Comparison of ENCODE assay signal across 1 cellular context in genomic region chr3:106097817-106098410, GRCh38.
TF ChIP-seq lines count a peak whose summit lies in the region.

No MANE protein-coding gene starts in this region.

TF ChIP-seq in A549, 52 proteins besides CTCF, POLR2A, EP300 and RAD21 (continued from another document):
- TF ChIP-seq REST (IDR thresholded peaks at IDR 0.05) (no peak), HOXB5 (CRISPR knock-in tag; IDR thresholded peaks at IDR 0.05) (no peak), FOXS1 (CRISPR knock-in tag; IDR thresholded peaks at IDR 0.05) (no peak), MAZ (IDR thresholded peaks at IDR 0.05; ENCODE audit: borderline replicate concordance, low read depth, low read length) (no peak), BHLHE40 (IDR thresholded peaks at IDR 0.05; ENCODE audit: low read depth, low read length) (no peak), FOSB (CRISPR knock-in tag; IDR thresholded peaks at IDR 0.05) (no peak), NR3C1 (IDR thresholded peaks at IDR 0.05) (no peak)
TF ChIP-seq in A549: peak in this region for 0.
